In the genomic region with DNA sequence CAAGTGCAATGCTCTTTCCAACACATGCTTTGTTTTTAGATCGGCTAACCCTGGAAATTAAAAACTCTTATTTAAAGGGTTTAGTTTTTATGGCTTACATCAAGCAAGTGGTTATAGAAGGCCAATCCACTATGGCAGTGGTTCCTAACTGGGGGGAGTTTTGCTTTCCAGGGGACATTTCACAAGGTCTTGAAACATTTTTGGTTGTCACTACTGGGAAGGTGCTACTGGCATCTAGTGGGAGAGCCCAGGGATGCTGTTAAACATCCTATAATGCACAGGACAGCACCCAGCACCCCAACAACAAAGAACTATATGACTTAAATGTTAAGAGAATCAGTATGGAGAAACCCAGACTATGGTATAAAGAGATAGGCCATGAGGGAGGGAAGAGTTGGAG, we compare ENCODE assay signal across 22 cellular contexts.
DNase-seq lines count a peak whose midpoint lies in the region; ATAC-seq and TF ChIP-seq lines count a peak whose summit lies in the region.
"Had no signal": no experiment of that assay in that cellular context is flagged by ENCODE, and none has a peak within 500 bp of the region (broad histone marks: within the 10 kb centered on the region; RNA-seq: fewer than 3 reads in every experiment).

No MANE protein-coding gene starts in this region.

- peak overlapping the region; percentile 31 for H3K27ac ChIP-seq in fibroblast of lung (ENCODE audit: insufficient read depth, low read length)
- H3K27ac ChIP-seq in naive thymus-derived CD4-positive, alpha-beta T cell (ENCODE audit: low read depth, low read length), result no peak overlapping the region
- H3K27ac ChIP-seq: dorsolateral prefrontal cortex, lower lobe of right lung, thoracic aorta had no signal

- no peaks in the 10 kb centered on the region for H3K27me3 ChIP-seq in fibroblast of lung (ENCODE audit: control insufficient read depth, insufficient read depth, low read length)
- no peaks in the 10 kb centered on the region for H3K27me3 ChIP-seq in naive thymus-derived CD4-positive, alpha-beta T cell (ENCODE audit: control insufficient read depth in 2 of 2, insufficient read depth in 2 of 2, low read length in 2 of 2)

- no peaks in the 10 kb centered on the region for H4K20me1 ChIP-seq in fibroblast of lung (ENCODE audit: control insufficient read depth, extremely low read depth, insufficient read depth, low read length)

- DNase-seq in EH (ENCODE audit: low read depth) (peak; percentile 21), fibroblast of lung (ENCODE audit: low read depth in 2 of 2) (peak in 1 of 2 donors; percentile 19), Kasumi-1 (lab: John Stamatoyannopoulos, UW) (no peak), NCI-H187 treated with DMSO at 0.1 percent for 48 hours (lab: John Stamatoyannopoulos, UW) (no peak)
- no peak for DNase-seq in naive thymus-derived CD4-positive, alpha-beta T cell
- DNase-seq: activated CD4-positive, alpha-beta memory T cell treated with anti-CD3 and anti-CD28 coated beads for 36 hours; activated gamma-delta T cell; activated naive CD8-positive, alpha-beta T cell treated with anti-CD3 and anti-CD28 coated beads, Interleukin-2, amount 50 U/mL, for 24 hours; C1 segment of cervical spinal cord; dorsolateral prefrontal cortex; lower lobe of right lung; MM.1S; NCI-H1417 treated with DMSO at 0.1 percent for 48 hours; NCI-H510A; NK-92 treated with Interleukin-12 subunit alpha and Interleukin-12 subunit beta, amount 100 ng/mL, for 24 hours; small intestine; stimulated activated CD4-positive, alpha-beta T cell treated with anti-CD3 and anti-CD28 coated beads, Interleukin-2, amount 100 ng/mL, for 48 hours; stimulated activated naive CD4-positive, alpha-beta T cell treated with Interleukin-2 at 50 U/mL for 16 hours had no signal

- H3K36me3 ChIP-seq in fibroblast of lung (ENCODE audit: control insufficient read depth, insufficient read depth, low read length), result no peaks in the 10 kb centered on the region
- H3K36me3 ChIP-seq in naive thymus-derived CD4-positive, alpha-beta T cell (ENCODE audit: control insufficient read depth in 2 of 3, insufficient read depth in 3 of 3, low read length in 3 of 3), result no peaks in the 10 kb centered on the region
- H3K36me3 ChIP-seq: lower lobe of right lung, thoracic aorta had no signal

- no peak overlapping the region for H3K27ac Mint-ChIP-seq in naive thymus-derived CD4-positive, alpha-beta T cell
- H3K27ac Mint-ChIP-seq: activated CD4-positive, alpha-beta memory T cell treated with anti-CD3 and anti-CD28 coated beads for 36 hours; activated naive CD8-positive, alpha-beta T cell treated with anti-CD3 and anti-CD28 coated beads, Interleukin-2, amount 50 U/mL, for 24 hours; WTC11 had no signal

- TF ChIP-seq CTCF in fibroblast of lung (conservative IDR thresholded peaks at IDR 0.05 in 1 of 2, IDR thresholded peaks at IDR 0.05 in 1 of 2; ENCODE audit: low read depth in 1 of 2, low read length in 2 of 2), result no peak

- no peaks in the 10 kb centered on the region for H3K79me2 ChIP-seq in fibroblast of lung (ENCODE audit: control insufficient read depth, insufficient read depth, low read length)

- H3K4me1 Mint-ChIP-seq in naive thymus-derived CD4-positive, alpha-beta T cell, result no peaks in the 10 kb centered on the region
- H3K4me1 Mint-ChIP-seq: activated naive CD8-positive, alpha-beta T cell treated with anti-CD3 and anti-CD28 coated beads, Interleukin-2, amount 50 U/mL, for 24 hours; WTC11 had no signal

- peaks cover 6% of the 10 kb centered on the region for H3K4me1 ChIP-seq in fibroblast of lung (ENCODE audit: control insufficient read depth, extremely low read depth, insufficient read depth, low read length)
- H3K4me1 ChIP-seq in naive thymus-derived CD4-positive, alpha-beta T cell (ENCODE audit: control insufficient read depth in 2 of 2, insufficient read depth in 2 of 2, low read length in 2 of 2), result no peaks in the 10 kb centered on the region
- H3K4me1 ChIP-seq: lower lobe of right lung had no signal

- H3K9me3 Mint-ChIP-seq in naive thymus-derived CD4-positive, alpha-beta T cell, result peaks cover 0 to 6% (median 0%) of the 10 kb centered on the region in 11 donors
- H3K9me3 Mint-ChIP-seq: activated naive CD8-positive, alpha-beta T cell treated with anti-CD3 and anti-CD28 coated beads, Interleukin-2, amount 50 U/mL, for 24 hours had no signal

- POLR2A ChIA-PET in naive thymus-derived CD4-positive, alpha-beta T cell (lab: Charles Lee), result no interaction called here

- no peak overlapping the region for H3K4me2 ChIP-seq in fibroblast of lung (ENCODE audit: extremely low read depth, insufficient read depth, low read length)

- no peak overlapping the region for H3K4me3 ChIP-seq in fibroblast of lung (replicated peaks in 1 of 4; ENCODE audit: control extremely low read depth in 1 of 4, insufficient read depth in 1 of 4, low read depth in 3 of 4, low read length in 4 of 4)
- H3K4me3 ChIP-seq in naive thymus-derived CD4-positive, alpha-beta T cell (ENCODE audit: low read length), result no peak overlapping the region
- H3K4me3 ChIP-seq: dorsolateral prefrontal cortex, lower lobe of right lung, thoracic aorta had no signal

- ATAC-seq in SK-N-SH treated with all-trans-retinoic acid at 6 μM for 48 hours (peak; percentile 16; the same call in 2 of the 3 replicates), GM21390 (IDR thresholded peaks at IDR 0.05; ENCODE audit: unreplicated experiment) (no peak)
- no peak for ATAC-seq in naive thymus-derived CD4-positive, alpha-beta T cell
- ATAC-seq: activated naive CD8-positive, alpha-beta T cell treated with anti-CD3 and anti-CD28 coated beads, Interleukin-2, amount 50 U/mL, for 24 hours; lower lobe of right lung; WTC11 had no signal

- H3K36me3 Mint-ChIP-seq in naive thymus-derived CD4-positive, alpha-beta T cell, result no peaks in the 10 kb centered on the region
- H3K36me3 Mint-ChIP-seq: activated CD4-positive, alpha-beta memory T cell treated with anti-CD3 and anti-CD28 coated beads for 36 hours; WTC11 had no signal

- no peak overlapping the region for H2AFZ ChIP-seq in fibroblast of lung (ENCODE audit: low read length)

- no peak overlapping the region for H3K9ac ChIP-seq in fibroblast of lung (ENCODE audit: insufficient read depth, low read length)

- intact Hi-C loops in naive thymus-derived CD4-positive, alpha-beta T cell (cut with micrococcal nuclease), result no loop called here

- CTCF ChIA-PET in naive thymus-derived CD4-positive, alpha-beta T cell (lab: Charles Lee), result no interaction called here

- no peaks in the 10 kb centered on the region for H3K27me3 Mint-ChIP-seq in naive thymus-derived CD4-positive, alpha-beta T cell
- H3K27me3 Mint-ChIP-seq: activated CD4-positive, alpha-beta memory T cell treated with anti-CD3 and anti-CD28 coated beads for 36 hours; activated naive CD8-positive, alpha-beta T cell treated with anti-CD3 and anti-CD28 coated beads, Interleukin-2, amount 50 U/mL, for 24 hours had no signal

- H3K4me3 Mint-ChIP-seq in naive thymus-derived CD4-positive, alpha-beta T cell, result no peak overlapping the region
- H3K4me3 Mint-ChIP-seq: activated CD4-positive, alpha-beta memory T cell treated with anti-CD3 and anti-CD28 coated beads for 36 hours; activated naive CD8-positive, alpha-beta T cell treated with anti-CD3 and anti-CD28 coated beads, Interleukin-2, amount 50 U/mL, for 24 hours; WTC11 had no signal

- no peaks in the 10 kb centered on the region for H3K9me3 ChIP-seq in fibroblast of lung (ENCODE audit: control insufficient read depth, insufficient read depth, low read depth, low read length)
- no peaks in the 10 kb centered on the region for H3K9me3 ChIP-seq in naive thymus-derived CD4-positive, alpha-beta T cell (ENCODE audit: control insufficient read depth in 2 of 3, low read length in 3 of 3)
- H3K9me3 ChIP-seq: lower lobe of right lung, thoracic aorta had no signal

TF ChIP-seq in SK-N-SH treated with all-trans-retinoic acid at 6 μM for 48 hours, 23 proteins besides CTCF, POLR2A, EP300 and RAD21:
- TF ChIP-seq PPARA (CRISPR knock-in tag; IDR thresholded peaks at IDR 0.05; ENCODE audit: borderline replicate concordance) (no peak), BACH2 (CRISPR knock-in tag; IDR thresholded peaks at IDR 0.05; ENCODE audit: borderline replicate concordance) (no peak), ESRRG (CRISPR knock-in tag; IDR thresholded peaks at IDR 0.05) (no peak), TOX (CRISPR knock-in tag; IDR thresholded peaks at IDR 0.05; ENCODE audit: borderline replicate concordance) (no peak), ZNF565 (CRISPR knock-in tag; conservative IDR thresholded peaks at IDR 0.05; ENCODE audit: low read depth) (no peak)
